Comparison of ENCODE assay signal across 9 cellular contexts in the genomic region with DNA sequence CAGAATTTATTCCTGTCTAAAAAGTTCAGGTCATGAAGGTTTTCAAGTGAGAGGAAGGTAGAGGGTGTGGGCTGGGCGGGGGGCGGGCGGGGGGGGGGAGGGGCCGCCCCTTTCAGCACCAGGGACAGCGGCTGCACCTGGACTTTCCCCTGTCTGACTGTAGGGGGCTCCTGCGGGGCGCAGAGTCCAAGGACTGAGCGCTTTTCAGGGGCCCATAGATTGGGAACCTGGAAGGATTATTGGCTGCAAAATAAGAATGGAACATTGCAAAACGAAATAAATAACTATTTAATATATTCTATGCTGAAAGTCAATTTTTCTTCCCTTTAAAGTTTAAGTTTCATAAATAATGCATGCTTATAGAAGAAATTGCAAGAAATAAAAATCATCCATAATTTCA. TPM values are rescaled to one million over a fixed set of nuclear protein-coding genes. Genes with fewer than 3 reads are reported as not detected.
DNase-seq lines count a peak whose midpoint lies in the region; ATAC-seq, FAIRE-seq and TF ChIP-seq lines count a peak whose summit lies in the region.
"Had no signal": no experiment of that assay in that cellular context is flagged by ENCODE, and none has a peak within 500 bp of the region (broad histone marks: within the 10 kb centered on the region; RNA-seq: fewer than 3 reads in every experiment).

No MANE protein-coding gene starts in this region.

- no peaks in the 10 kb centered on the region; the same call in 1 of the 2 replicates for H3K27me3 ChIP-seq in GM06990 (replicated peaks; ENCODE audit: control insufficient read depth, insufficient read depth, low read length)
- H3K27me3 ChIP-seq in endodermal cell (ENCODE audit: control insufficient read depth, insufficient read depth, low read length, poor library complexity, severe bottlenecking) = no peaks in the 10 kb centered on the region

- no peak for TF ChIP-seq EP300 in A549 (IDR thresholded peaks at IDR 0.05)

- no peak overlapping the region for H3K4me3 Mint-ChIP-seq in endodermal cell

- CTCF ChIA-PET in A549 (lab: Yijun Ruan, JAX) = interaction anchor here (1.2 to 1.4 kb wide), 2 partner anchors 41 to 238 kb away, joined by 3 to 5 read pairs; a partner anchor contains a TSS

- TF ChIP-seq POLR2A in A549 (IDR thresholded peaks at IDR 0.05; ENCODE audit: low read length) = no peak

- H3K9me3 Mint-ChIP-seq in endodermal cell = peaks cover 76% of the 10 kb centered on the region

- FAIRE-seq in A549 (lab: Jason Lieb, UNC) = no peak

- no peaks in the 10 kb centered on the region for H3K36me3 Mint-ChIP-seq in endodermal cell (ENCODE audit: low read depth)

- H3K27me3 Mint-ChIP-seq in endodermal cell (ENCODE audit: insufficient read depth) = no peaks in the 10 kb centered on the region

- no peaks in the 10 kb centered on the region for H3K4me1 Mint-ChIP-seq in endodermal cell

- peak; percentile 46 to 65; a peak in 4 of 5 replicates for TF ChIP-seq RAD21 in A549 (conservative IDR thresholded peaks at IDR 0.05 in 1 of 2, IDR thresholded peaks at IDR 0.05 in 1 of 2)

- no peaks in the 10 kb centered on the region for H3K9me3 ChIP-seq in A549
- H3K9me3 ChIP-seq in endodermal cell (ENCODE audit: control insufficient read depth, low read length) = peaks cover 76% of the 10 kb centered on the region

- H3K4me1 ChIP-seq in A549 (no peaks in the 10 kb centered on the region), endodermal cell (ENCODE audit: control insufficient read depth, insufficient read depth, low read length) (no peaks in the 10 kb centered on the region)

- H3K36me3 ChIP-seq in GM06990 (ENCODE audit: control insufficient read depth, insufficient read depth, low read length) = no peaks in the 10 kb centered on the region
- H3K36me3 ChIP-seq in endodermal cell (ENCODE audit: control insufficient read depth, insufficient read depth, low read length) = no peaks in the 10 kb centered on the region

- peak; percentile 44 for TF ChIP-seq CTCF in A549 (IDR thresholded peaks at IDR 0.05)
- peak; percentile 36 for TF ChIP-seq CTCF in GM06990 (IDR thresholded peaks at IDR 0.05; ENCODE audit: insufficient read depth, low read length, poor library complexity, severe bottlenecking)
- peak; percentile 55 for TF ChIP-seq CTCF in endodermal cell (conservative IDR thresholded peaks at IDR 0.05)

- H3K4me3 ChIP-seq in A549 (no peak overlapping the region), GM06990 (replicated peaks; ENCODE audit: low read depth, low read length) (no peak overlapping the region), endodermal cell (ENCODE audit: low read length) (no peak overlapping the region)

- POLR2A ChIA-PET in A549 (lab: Yijun Ruan, JAX) = no interaction called here

- H3K9ac ChIP-seq in endodermal cell (ENCODE audit: extremely low read depth, low read length, poor library complexity, severe bottlenecking) = no peak overlapping the region

- H3K27ac Mint-ChIP-seq in endodermal cell = no peak overlapping the region

- 3% methylated on average over 4 of the region's 9 CpGs for whole genome bisulfite sequencing in A549 (ENCODE audit: missing lambda C conversion rate)
- WGBS in endodermal cell (ENCODE audit: insufficient coverage in 1 of 2, insufficient read length in 1 of 2), 2 experiments = 68% methylated on average over 4 of the region's 9 CpGs; no CpG with 5 or more reads in 1 of the 2 experiments

- DNase-seq in A549 (ENCODE audit: low read depth in 1 of 2, low spot score in 1 of 2) (peak in 1 of 2 experiments; percentile 13), GM06990 (ENCODE audit: extremely low read depth, insufficient read length) (no peak), RPMI7951 (ENCODE audit: low read depth) (peak; percentile 20), endodermal cell (peak; percentile 83), NCI-H1105 treated with DMSO at 0.1 percent for 48 hours (lab: John Stamatoyannopoulos, UW) (no peak)

- H3K4me2 ChIP-seq in A549 = no peak overlapping the region

- H3K27ac ChIP-seq in A549 (no peak overlapping the region), endodermal cell (ENCODE audit: low read depth, low read length) (no peak overlapping the region)

- ATAC-seq in A549 (peak; percentile 54 to 55; a peak in 4 of 6 replicates), HG02970 (IDR thresholded peaks at IDR 0.05; ENCODE audit: low FRiP score, unreplicated experiment) (no peak), GM18868 (IDR thresholded peaks at IDR 0.05; ENCODE audit: unreplicated experiment) (no peak), HG02973 (IDR thresholded peaks at IDR 0.05; ENCODE audit: unreplicated experiment) (no peak)

TF ChIP-seq in A549, 52 proteins besides CTCF, POLR2A, EP300 and RAD21:
- TF ChIP-seq GATA3 (IDR thresholded peaks at IDR 0.05; ENCODE audit: borderline replicate concordance) (no peak), HEYL (CRISPR knock-in tag; IDR thresholded peaks at IDR 0.05) (no peak), HDAC2 (IDR thresholded peaks at IDR 0.05) (no peak), EHF (CRISPR knock-in tag; IDR thresholded peaks at IDR 0.05) (no peak), ZSCAN20 (CRISPR knock-in tag; IDR thresholded peaks at IDR 0.05) (no peak), NFE2L2 (conservative IDR thresholded peaks at IDR 0.05; ENCODE audit: low read length) (no peak), SMC3 (IDR thresholded peaks at IDR 0.05) (peak; percentile 69), FOXS1 (CRISPR knock-in tag; IDR thresholded peaks at IDR 0.05) (no peak), PHF8 (IDR thresholded peaks at IDR 0.05; ENCODE audit: borderline replicate concordance, low read depth) (no peak)
- TF ChIP-seq, protein P1, sequence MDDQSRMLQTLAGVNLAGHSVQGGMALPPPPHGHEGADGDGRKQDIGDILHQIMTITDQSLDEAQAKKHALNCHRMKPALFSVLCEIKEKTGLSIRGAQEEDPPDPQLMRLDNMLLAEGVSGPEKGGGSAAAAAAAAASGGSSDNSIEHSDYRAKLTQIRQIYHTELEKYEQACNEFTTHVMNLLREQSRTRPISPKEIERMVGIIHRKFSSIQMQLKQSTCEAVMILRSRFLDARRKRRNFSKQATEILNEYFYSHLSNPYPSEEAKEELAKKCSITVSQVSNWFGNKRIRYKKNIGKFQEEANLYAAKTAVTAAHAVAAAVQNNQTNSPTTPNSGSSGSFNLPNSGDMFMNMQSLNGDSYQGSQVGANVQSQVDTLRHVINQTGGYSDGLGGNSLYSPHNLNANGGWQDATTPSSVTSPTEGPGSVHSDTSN (IDR thresholded peaks at IDR 0.05) = no peak
- TF ChIP-seq, protein P2, sequence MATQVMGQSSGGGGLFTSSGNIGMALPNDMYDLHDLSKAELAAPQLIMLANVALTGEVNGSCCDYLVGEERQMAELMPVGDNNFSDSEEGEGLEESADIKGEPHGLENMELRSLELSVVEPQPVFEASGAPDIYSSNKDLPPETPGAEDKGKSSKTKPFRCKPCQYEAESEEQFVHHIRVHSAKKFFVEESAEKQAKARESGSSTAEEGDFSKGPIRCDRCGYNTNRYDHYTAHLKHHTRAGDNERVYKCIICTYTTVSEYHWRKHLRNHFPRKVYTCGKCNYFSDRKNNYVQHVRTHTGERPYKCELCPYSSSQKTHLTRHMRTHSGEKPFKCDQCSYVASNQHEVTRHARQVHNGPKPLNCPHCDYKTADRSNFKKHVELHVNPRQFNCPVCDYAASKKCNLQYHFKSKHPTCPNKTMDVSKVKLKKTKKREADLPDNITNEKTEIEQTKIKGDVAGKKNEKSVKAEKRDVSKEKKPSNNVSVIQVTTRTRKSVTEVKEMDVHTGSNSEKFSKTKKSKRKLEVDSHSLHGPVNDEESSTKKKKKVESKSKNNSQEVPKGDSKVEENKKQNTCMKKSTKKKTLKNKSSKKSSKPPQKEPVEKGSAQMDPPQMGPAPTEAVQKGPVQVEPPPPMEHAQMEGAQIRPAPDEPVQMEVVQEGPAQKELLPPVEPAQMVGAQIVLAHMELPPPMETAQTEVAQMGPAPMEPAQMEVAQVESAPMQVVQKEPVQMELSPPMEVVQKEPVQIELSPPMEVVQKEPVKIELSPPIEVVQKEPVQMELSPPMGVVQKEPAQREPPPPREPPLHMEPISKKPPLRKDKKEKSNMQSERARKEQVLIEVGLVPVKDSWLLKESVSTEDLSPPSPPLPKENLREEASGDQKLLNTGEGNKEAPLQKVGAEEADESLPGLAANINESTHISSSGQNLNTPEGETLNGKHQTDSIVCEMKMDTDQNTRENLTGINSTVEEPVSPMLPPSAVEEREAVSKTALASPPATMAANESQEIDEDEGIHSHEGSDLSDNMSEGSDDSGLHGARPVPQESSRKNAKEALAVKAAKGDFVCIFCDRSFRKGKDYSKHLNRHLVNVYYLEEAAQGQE (IDR thresholded peaks at IDR 0.05) = peak; percentile 77

RNA-seq across cellular contexts. Expression of a gene that starts 8.9 kb away (rescaled TPM):
- polyA plus RNA-seq in A549 (2011; rRNA removed) = 32.2 and 33.2 TPM in 2 replicates
- polyA plus RNA-seq in A549 (2012; cell fraction: cytosol; rRNA removed) = 6.6 and 7.4 TPM in 2 replicates
- 61.8 and 62.5 TPM in 2 replicates for polyA plus RNA-seq in A549 (2012; cell fraction: nucleus; rRNA removed)
- 7.1 to 10.4 TPM (median 8.9 TPM) in 3 replicates for polyA plus RNA-seq in A549 (2017; fragmentation: RNase III; extraction: RNeasy Plus Mini Kit Qiagen cat#74134 plus additional on column Dnase treatment)
- polyA minus RNA-seq in A549 (2011; rRNA and poly(A)+ RNA removed) = 86.8 and 95.2 TPM in 2 replicates
- not detected in 2 replicates for total RNA-seq in RPMI7951 (2014; rRNA removed; shearing (Covaris generic))
- total RNA-seq in endodermal cell = not detected
- not detected for polyA plus RNA-seq in endodermal cell (2013, experiment 1 of 2)
- polyA plus RNA-seq in endodermal cell (2013, experiment 2 of 2) = not detected

RNA-seq across cellular contexts. Expression of a gene that starts 16.8 kb away (rescaled TPM):
- polyA plus RNA-seq in A549 (2011; rRNA removed) (not detected in 2 replicates), A549 (2017; fragmentation: RNase III; extraction: RNeasy Plus Mini Kit Qiagen cat#74134 plus additional on column Dnase treatment) (not detected in 3 replicates)
- polyA plus RNA-seq in A549 (2012; cell fraction: cytosol; rRNA removed) = not detected in 2 replicates
- polyA plus RNA-seq in A549 (2012; cell fraction: nucleus; rRNA removed) = not detected in 2 replicates
- not detected in 2 replicates for polyA minus RNA-seq in A549 (2011; rRNA and poly(A)+ RNA removed)
- total RNA-seq in RPMI7951 (2014; rRNA removed; shearing (Covaris generic)) = not detected in 2 replicates
- not detected for total RNA-seq in endodermal cell
- not detected for polyA plus RNA-seq in endodermal cell (2013, experiment 1 of 2)
- polyA plus RNA-seq in endodermal cell (2013, experiment 2 of 2) = not detected
- total RNA-seq: skeletal muscle tissue had no signal

RNA-seq across cellular contexts. Expression of a gene that starts 41.1 kb away (rescaled TPM):
- 12.8 and 12.9 TPM in 2 replicates for polyA plus RNA-seq in A549 (2011; rRNA removed)
- polyA plus RNA-seq in A549 (2012; cell fraction: cytosol; rRNA removed) = 2.9 and 3.2 TPM in 2 replicates
- 23.8 and 28.9 TPM in 2 replicates for polyA plus RNA-seq in A549 (2012; cell fraction: nucleus; rRNA removed)
- 5.0 to 6.3 TPM (median 5.6 TPM) in 3 replicates for polyA plus RNA-seq in A549 (2017; fragmentation: RNase III; extraction: RNeasy Plus Mini Kit Qiagen cat#74134 plus additional on column Dnase treatment)
- polyA minus RNA-seq in A549 (2011; rRNA and poly(A)+ RNA removed) = 27.2 and 27.4 TPM in 2 replicates
- 0.20 TPM in 1 of 2 replicates, not detected in the other for total RNA-seq in RPMI7951 (2014; rRNA removed; shearing (Covaris generic))
- not detected for total RNA-seq in endodermal cell
- polyA plus RNA-seq in endodermal cell (2013, experiment 1 of 2) = not detected
- not detected for polyA plus RNA-seq in endodermal cell (2013, experiment 2 of 2)

Comparison
In these comparisons a context has a peak if more than half of its experiments do, and no peak if none do; other contexts are left out.
1. ATAC-seq: peak in A549 (2 of 2); none in HG02970 (single experiment), GM18868 (single experiment) and HG02973 (single experiment).
2. DNase-seq: peak in RPMI7951 (single experiment) and endodermal cell (single experiment); none in GM06990 (single experiment) and NCI-H1105 treated with DMSO at 0.1 percent for 48 hours (single experiment).
3. Peak in every context shown above with its lines, with median percentiles within 50 percentile points of each other: CTCF ChIP-seq.